19 cellular contexts compared by ENCODE assay signal in genomic region chr5:159837860-159838259, GRCh38.
DNase-seq lines count a peak whose midpoint lies in the region; ATAC-seq, FAIRE-seq and TF ChIP-seq lines count a peak whose summit lies in the region.
"Had no signal": no experiment of that assay in that cellular context is flagged by ENCODE, and none has a peak within 500 bp of the region (broad histone marks: within the 10 kb centered on the region; RNA-seq: fewer than 3 reads in every experiment).

No MANE protein-coding gene starts in this region.

- no peaks in the 10 kb centered on the region for H3K9me2 ChIP-seq in SK-N-SH

- BruUV-seq in IMR-90 (replicated peaks; lab: Mats Ljungman, UMichigan), result no TSS peak

- TF ChIP-seq RAD21 in SK-N-SH (IDR thresholded peaks at IDR 0.05; ENCODE audit: low read length), result no peak
- no peak for TF ChIP-seq RAD21 in IMR-90 (IDR thresholded peaks at IDR 0.05; ENCODE audit: low read length)

- CTCF ChIA-PET in SK-N-SH (lab: Yijun Ruan, JAX) (no interaction called here), IMR-90 (lab: Yijun Ruan, JAX) (no interaction called here)

- no peak overlapping the region for H3K56ac ChIP-seq in IMR-90 (ENCODE audit: extremely low read depth, insufficient read depth, low read length)

- no peak overlapping the region for H3K18ac ChIP-seq in IMR-90 (ENCODE audit: low read depth, low read length)

- H4K20me1 ChIP-seq in SK-N-SH (ENCODE audit: insufficient read depth) (no peaks in the 10 kb centered on the region), IMR-90 (ENCODE audit: insufficient read depth, low read length) (no peaks in the 10 kb centered on the region), keratinocyte (ENCODE audit: control insufficient read depth, extremely low read depth, insufficient read depth, low read length) (no peaks in the 10 kb centered on the region)

- 0 out of 3 replicates have a peak overlapping the region, but pooled peaks have one; percentile 21 for H2BK15ac ChIP-seq in IMR-90 (ENCODE audit: low read depth, low read length)

- no peak overlapping the region for H3K9ac ChIP-seq in SK-N-SH
- no peak overlapping the region for H3K9ac ChIP-seq in IMR-90 (ENCODE audit: low read depth, low read length)
- H3K9ac ChIP-seq in keratinocyte (ENCODE audit: control insufficient read depth, extremely low read depth, insufficient read depth, low read length), result no peak overlapping the region

- H3K27me3 ChIP-seq in SK-N-SH (ENCODE audit: insufficient read depth) (no peaks in the 10 kb centered on the region), IMR-90 (ENCODE audit: control insufficient read depth, insufficient read depth, low read length) (peaks cover 12% of the 10 kb centered on the region), bronchial epithelial cell (ENCODE audit: control insufficient read depth, insufficient read depth, low read length) (no peaks in the 10 kb centered on the region), keratinocyte (ENCODE audit: control insufficient read depth, extremely low read depth, insufficient read depth, low read length) (no peaks in the 10 kb centered on the region)

- H2BK120ac ChIP-seq in IMR-90 (ENCODE audit: low read depth, low read length), result 0 out of 2 replicates have a peak overlapping the region, but pooled peaks have one; percentile 5

- H3K4me2 ChIP-seq in SK-N-SH (no peak overlapping the region), IMR-90 (ENCODE audit: low read depth, low read length) (no peak overlapping the region), keratinocyte (ENCODE audit: control insufficient read depth, extremely low read depth, insufficient read depth, low read depth, low read length) (peak overlapping the region; percentile 60)
- H3K4me2 ChIP-seq: A549 had no signal

- no peak for DNase-seq in SK-N-SH
- no peak for DNase-seq in IMR-90
- peak; percentile 82 for DNase-seq in bronchial epithelial cell (ENCODE audit: low read depth)
- DNase-seq in keratinocyte (ENCODE audit: low read depth, low spot score), result no peak
- DNase-seq in HuH-7.5 (ENCODE audit: low spot score), result no peak
- DNase-seq in NCI-H1417 (lab: John Stamatoyannopoulos, UW), result no peak
- DNase-seq: AML-193; Caco-2; CD4-positive, alpha-beta T cell; GOT3; H7; HFFc6 had no signal

- no peak overlapping the region; a peak in 1 of 4 replicates for H3K27ac ChIP-seq in SK-N-SH (ENCODE audit: low read depth in 2 of 2, low read length in 1 of 2)
- no peak overlapping the region for H3K27ac ChIP-seq in IMR-90 (ENCODE audit: insufficient read depth, low read length)
- H3K27ac ChIP-seq in keratinocyte (ENCODE audit: control insufficient read depth, insufficient read depth, low read length), result peak overlapping the region; percentile 62
- H3K27ac ChIP-seq: 22Rv1, A549, C4-2B had no signal

- H3K23ac ChIP-seq in IMR-90 (ENCODE audit: low read depth, low read length), result no peak overlapping the region

- POLR2A ChIA-PET in SK-N-SH (lab: Yijun Ruan, JAX) (no interaction called here), IMR-90 (lab: Charles Lee; ENCODE audit: unreplicated experiment) (no interaction called here)

- no peak overlapping the region for H2BK5ac ChIP-seq in IMR-90 (ENCODE audit: low read depth, low read length, poor library complexity, severe bottlenecking)

- no peak overlapping the region; the same call in 1 of the 2 replicates for H3K14ac ChIP-seq in IMR-90 (replicated peaks; ENCODE audit: low read depth, low read length)

- no peak overlapping the region for H4K91ac ChIP-seq in IMR-90 (ENCODE audit: insufficient read depth, low read depth, low read length)

- no peaks in the 10 kb centered on the region for H3K79me2 ChIP-seq in SK-N-SH (ENCODE audit: insufficient read depth)
- H3K79me2 ChIP-seq in keratinocyte (ENCODE audit: control insufficient read depth, insufficient read depth, low read length), result no peaks in the 10 kb centered on the region

- H3K79me1 ChIP-seq in IMR-90 (ENCODE audit: low read depth in 1 of 2, low read length in 2 of 2), result no peaks in the 10 kb centered on the region

- dilution Hi-C loops in IMR-90 (cut with HindIII; ENCODE audit: low sequenced_read_pairs, unreplicated experiment), result no loop called here
- dilution Hi-C loops in keratinocyte (cut with MboI; ENCODE audit: extremely low pct_ligation_motif_present, low sequenced_read_pairs), result no loop called here

- peak; percentile 18 for FAIRE-seq in bronchial epithelial cell (lab: Jason Lieb, UNC)
- FAIRE-seq in keratinocyte (lab: Jason Lieb, UNC), result peak; percentile 84
- FAIRE-seq: A549, GM12878 had no signal

- ATAC-seq in SK-N-SH treated with all-trans-retinoic acid at 6 μM for 48 hours (no peak), IMR-90 (ENCODE audit: low read depth) (no peak), HG03571 (IDR thresholded peaks at IDR 0.05; ENCODE audit: unreplicated experiment) (no peak)
- ATAC-seq: A549, GM12878, HCT116 had no signal

- H3K9me3 ChIP-seq in SK-N-SH (no peaks in the 10 kb centered on the region), IMR-90 (ENCODE audit: control insufficient read depth, insufficient read depth, low read length) (no peaks in the 10 kb centered on the region), keratinocyte (ENCODE audit: control insufficient read depth, low read depth, low read length) (no peaks in the 10 kb centered on the region)
- H3K9me3 ChIP-seq: A549, Caco-2 had no signal

- TF ChIP-seq CTCF in SK-N-SH (IDR thresholded peaks at IDR 0.05) (no peak), IMR-90 (conservative IDR thresholded peaks at IDR 0.05; ENCODE audit: low read depth, low read length) (no peak), bronchial epithelial cell (IDR thresholded peaks at IDR 0.05; ENCODE audit: insufficient read depth, low read length, severe bottlenecking) (no peak), keratinocyte (optimal IDR thresholded peaks at IDR 0.05 in 1 of 3, IDR thresholded peaks at IDR 0.05 in 1 of 3, conservative IDR thresholded peaks at IDR 0.05 in 1 of 3; ENCODE audit: extremely low read depth in 1 of 3, insufficient read depth in 2 of 3, low read length in 3 of 3) (no peak)

- 68% methylated on average over 2 of the region's 2 CpGs for WGBS in SK-N-SH (ENCODE audit: low lambda C conversion rate)
- WGBS in IMR-90 (ENCODE audit: extremely low coverage in 2 of 2, insufficient read length in 1 of 2), 2 experiments, result 85% methylated on average over 2 of the region's 2 CpGs; no CpG with 5 or more reads in 1 of the 2 experiments

- H4K8ac ChIP-seq in IMR-90 (ENCODE audit: low read depth in 2 of 2, low read length in 2 of 2), result no peak overlapping the region

- H2BK20ac ChIP-seq in IMR-90 (ENCODE audit: low read depth, low read length), result peak overlapping the region; percentile 16; the same call in 1 of the 2 replicates

- no peaks in the 10 kb centered on the region for H3F3A ChIP-seq in SK-N-SH (replicated peaks; ENCODE audit: insufficient read depth)

- H3K9me1 ChIP-seq in IMR-90 (ENCODE audit: insufficient read depth, low read length) (no peaks in the 10 kb centered on the region), keratinocyte (ENCODE audit: control insufficient read depth, extremely low read depth, insufficient read depth, low read length) (no peaks in the 10 kb centered on the region)

- no peak overlapping the region for H2AK5ac ChIP-seq in IMR-90 (ENCODE audit: low read depth, low read length)

- no peak overlapping the region for H3K4ac ChIP-seq in IMR-90 (ENCODE audit: low read depth, low read length)

- no peak for TF ChIP-seq POLR2A in IMR-90 (IDR thresholded peaks at IDR 0.05; ENCODE audit: low read depth, low read length)

- intact Hi-C loops in IMR-90 (cut with micrococcal nuclease), result no loop called here

- no peaks in the 10 kb centered on the region for H3K36me3 ChIP-seq in SK-N-SH (replicated peaks in 1 of 2; ENCODE audit: control insufficient read depth in 1 of 2, insufficient read depth in 2 of 2, low read length in 1 of 2)
- no peaks in the 10 kb centered on the region for H3K36me3 ChIP-seq in IMR-90 (ENCODE audit: control insufficient read depth, insufficient read depth, low read length)
- no peaks in the 10 kb centered on the region for H3K36me3 ChIP-seq in bronchial epithelial cell (ENCODE audit: control insufficient read depth, insufficient read depth, low read length)
- H3K36me3 ChIP-seq in keratinocyte (ENCODE audit: control insufficient read depth in 2 of 2, extremely low read depth in 1 of 2, insufficient read depth in 2 of 2, low read length in 2 of 2), result no peaks in the 10 kb centered on the region

- no peak overlapping the region for H4K5ac ChIP-seq in IMR-90 (ENCODE audit: low read depth, low read length)

- H2AK9ac ChIP-seq in IMR-90 (replicated peaks; ENCODE audit: low read depth, low read length, poor library complexity), result no peak overlapping the region

- H3K4me3 ChIP-seq in SK-N-SH (ENCODE audit: low read depth in 2 of 2, low read length in 1 of 2) (no peak overlapping the region), IMR-90 (ENCODE audit: insufficient read depth, low read depth, low read length) (no peak overlapping the region), bronchial epithelial cell (ENCODE audit: low read depth, low read length) (no peak overlapping the region), keratinocyte (ENCODE audit: control insufficient read depth in 2 of 3, extremely low read depth in 1 of 3, insufficient read depth in 2 of 3, low read depth in 1 of 3, low read length in 3 of 3) (no peak overlapping the region)
- H3K4me3 ChIP-seq: A549, GM12878 had no signal

- H3K4me1 ChIP-seq in SK-N-SH (ENCODE audit: control insufficient read depth in 1 of 2, insufficient read depth in 2 of 2, low read depth in 1 of 2, low read length in 1 of 2), result no peaks in the 10 kb centered on the region
- H3K4me1 ChIP-seq in IMR-90 (ENCODE audit: control insufficient read depth, insufficient read depth, low read length), result no peaks in the 10 kb centered on the region
- peaks cover 24% of the 10 kb centered on the region for H3K4me1 ChIP-seq in keratinocyte (ENCODE audit: control insufficient read depth, extremely low read depth, insufficient read depth, low read length)
- H3K4me1 ChIP-seq: Caco-2 had no signal

- TF ChIP-seq EP300 in SK-N-SH (IDR thresholded peaks at IDR 0.05; ENCODE audit: borderline replicate concordance in 1 of 2, low read depth in 1 of 2, low read length in 1 of 2), result no peak

- in situ Hi-C loops in IMR-90 (cut with MboI; ENCODE audit: low sequenced_read_pairs), result no loop called here

- H2AFZ ChIP-seq in SK-N-SH (ENCODE audit: low read depth), result 0 out of 2 replicates have a peak overlapping the region, but pooled peaks have one; percentile 29
- H2AFZ ChIP-seq in IMR-90 (replicated peaks; ENCODE audit: low read length, poor library complexity), result no peak overlapping the region
- H2AFZ ChIP-seq in keratinocyte (ENCODE audit: control insufficient read depth, low read length), result peak overlapping the region; percentile 57

TF ChIP-seq in SK-N-SH, 30 proteins besides CTCF, POLR2A, EP300 and RAD21 (continues in another document):
- no peak for TF ChIP-seq TEAD4 (IDR thresholded peaks at IDR 0.05; ENCODE audit: borderline replicate concordance, insufficient read depth)
- no peak for TF ChIP-seq FOXJ3 (CRISPR knock-in tag; IDR thresholded peaks at IDR 0.05)

TF ChIP-seq in SK-N-SH treated with all-trans-retinoic acid at 6 μM for 48 hours, 23 proteins besides CTCF, POLR2A, EP300 and RAD21 (continues in another document):
- TF ChIP-seq PPARA (CRISPR knock-in tag; IDR thresholded peaks at IDR 0.05; ENCODE audit: borderline replicate concordance) (no peak), ESRRG (CRISPR knock-in tag; IDR thresholded peaks at IDR 0.05) (no peak)

TF ChIP-seq in IMR-90, 13 proteins besides CTCF, POLR2A, EP300 and RAD21 (continues in another document):
- TF ChIP-seq RCOR1 (IDR thresholded peaks at IDR 0.05; ENCODE audit: insufficient replicate concordance, low read length) (no peak), CEBPB (IDR thresholded peaks at IDR 0.05; ENCODE audit: low read depth, low read length) (no peak)
